1 cellular context compared by ENCODE assay signal in genomic region chr10:124697837-124698559, GRCh38.
TF ChIP-seq lines count a peak whose summit lies in the region.

No MANE protein-coding gene starts in this region.

TF ChIP-seq in GM23338, 12 proteins besides CTCF, POLR2A, EP300 and RAD21 (continued from another document):
- TF ChIP-seq CREB1 (CRISPR knock-in tag; IDR thresholded peaks at IDR 0.05; ENCODE audit: low read depth) (no peak), POLR2AphosphoS5 (IDR thresholded peaks at IDR 0.05; ENCODE audit: low read depth) (no peak), ZNF331 (CRISPR knock-in tag; IDR thresholded peaks at IDR 0.05; ENCODE audit: low read depth) (no peak), ZNF462 (CRISPR knock-in tag; IDR thresholded peaks at IDR 0.05) (no peak), ZNF114 (CRISPR knock-in tag; IDR thresholded peaks at IDR 0.05) (no peak)
